15 cellular contexts compared by ENCODE assay signal in genomic region chr13:104296301-104296700, GRCh38.
DNase-seq lines count a peak whose midpoint lies in the region; ATAC-seq and TF ChIP-seq lines count a peak whose summit lies in the region.
"Had no signal": no experiment of that assay in that cellular context is flagged by ENCODE, and none has a peak within 500 bp of the region (broad histone marks: within the 10 kb centered on the region; RNA-seq: fewer than 3 reads in every experiment).

No MANE protein-coding gene starts in this region.

- no peak overlapping the region for H4K8ac ChIP-seq in neuronal stem cell (ENCODE audit: low read depth, low read length)

- TF ChIP-seq CTCF in choroid plexus epithelial cell (conservative IDR thresholded peaks at IDR 0.05; ENCODE audit: low read depth, low read length) = no peak

- no peak overlapping the region for H3K18ac ChIP-seq in neuronal stem cell (ENCODE audit: low read length)

- H3K4me1 ChIP-seq in BLaER1 treated with 17β-estradiol and CSF1 and Interleukin-3, amounts not matched to agents 10 nM and 100 nM = peaks cover 6 to 49% (median 40%) of the 10 kb centered on the region in 10 experiments; a peak in 18 of 20 replicates
- H3K4me1 ChIP-seq in neuronal stem cell (ENCODE audit: control insufficient read depth in 2 of 2, insufficient read depth in 1 of 2, low read depth in 1 of 2, low read length in 2 of 2) = no peaks in the 10 kb centered on the region
- H3K4me1 ChIP-seq in SJCRH30 = no peaks in the 10 kb centered on the region

- H3K4me3 Mint-ChIP-seq in activated CD8-positive, alpha-beta T cell treated with anti-CD3 and anti-CD28 coated beads, Interleukin-2, amount 10 ng/mL, durations not matched to agents 7 days and 5 days = no peak overlapping the region
- H3K4me3 Mint-ChIP-seq: CD4-positive, alpha-beta T cell; H9 had no signal

- H3K79me1 ChIP-seq in neuronal stem cell (ENCODE audit: low read depth, low read length) = no peaks in the 10 kb centered on the region

- H2BK12ac ChIP-seq in neuronal stem cell (ENCODE audit: low read length) = no peak overlapping the region

- no peak overlapping the region for H2AK5ac ChIP-seq in neuronal stem cell (ENCODE audit: low read depth, low read length)

- peak overlapping the region in 7 of 11 experiments; percentile 52 to 78 (median 60); a peak in 13 of 22 replicates for H3K4me2 ChIP-seq in BLaER1 treated with 17β-estradiol and CSF1 and Interleukin-3, amounts not matched to agents 10 nM and 100 nM
- no peak overlapping the region for H3K4me2 ChIP-seq in neuronal stem cell (ENCODE audit: insufficient read depth, low read length, poor library complexity, severe bottlenecking)

- DNase-seq in NCI-H82 (lab: John Stamatoyannopoulos, UW) (peak; percentile 51), NCI-H82 treated with DMSO at 0.1 percent for 48 hours (lab: John Stamatoyannopoulos, UW; ENCODE audit: unreplicated experiment) (no peak), choroid plexus epithelial cell (ENCODE audit: low read depth) (peak; percentile 27), neuronal stem cell (ENCODE audit: low spot score) (no peak), SJCRH30 (no peak)
- DNase-seq in activated CD8-positive, alpha-beta T cell treated with anti-CD3 and anti-CD28 coated beads, Interleukin-2, amount 10 ng/mL, durations not matched to agents 7 days and 5 days = no peak
- DNase-seq: C1 segment of cervical spinal cord; CD4-positive, alpha-beta T cell; DMS79; GOT3; H9 had no signal

- no peaks in the 10 kb centered on the region for H3K9me3 ChIP-seq in BLaER1 treated with 17β-estradiol and CSF1 and Interleukin-3, amounts not matched to agents 10 nM and 100 nM (replicated peaks in 1 of 11)
- H3K9me3 ChIP-seq in neuronal stem cell (replicated peaks in 1 of 2; ENCODE audit: control insufficient read depth in 2 of 2, insufficient read depth in 1 of 2, low read depth in 1 of 2, low read length in 2 of 2) (no peaks in the 10 kb centered on the region), SJCRH30 (replicated peaks) (no peaks in the 10 kb centered on the region)

- no peaks in the 10 kb centered on the region for H3K27me3 Mint-ChIP-seq in activated CD8-positive, alpha-beta T cell treated with anti-CD3 and anti-CD28 coated beads, Interleukin-2, amount 10 ng/mL, durations not matched to agents 7 days and 5 days (ENCODE audit: low read depth)
- H3K27me3 Mint-ChIP-seq: CD4-positive, alpha-beta T cell had no signal

- H3K4ac ChIP-seq in neuronal stem cell (ENCODE audit: low read length) = no peak overlapping the region

- no peak overlapping the region for H3K9ac ChIP-seq in BLaER1 treated with 17β-estradiol and CSF1 and Interleukin-3, amounts not matched to agents 10 nM and 100 nM
- H3K9ac ChIP-seq in neuronal stem cell (ENCODE audit: low read depth, low read length, poor library complexity) = no peak overlapping the region

- no peak overlapping the region for H3K4me3 ChIP-seq in BLaER1 treated with 17β-estradiol and CSF1 and Interleukin-3, amounts not matched to agents 10 nM and 100 nM
- H3K4me3 ChIP-seq in choroid plexus epithelial cell (ENCODE audit: low read depth, low read length) (no peak overlapping the region), neuronal stem cell (ENCODE audit: low read length in 2 of 2) (no peak overlapping the region), SJCRH30 (no peak overlapping the region)
- H3K4me3 ChIP-seq: GM12878 had no signal

- no peak overlapping the region for H2BK120ac ChIP-seq in neuronal stem cell (ENCODE audit: low read depth, low read length)

- H3K27me3 ChIP-seq in BLaER1 treated with 17β-estradiol and CSF1 and Interleukin-3, amounts not matched to agents 10 nM and 100 nM = no peaks in the 10 kb centered on the region
- H3K27me3 ChIP-seq in neuronal stem cell (ENCODE audit: control insufficient read depth in 3 of 3, insufficient read depth in 3 of 3, low read depth in 1 of 3, low read length in 3 of 3) = no peaks in the 10 kb centered on the region
- H3K27me3 ChIP-seq in SJCRH30 = no peaks in the 10 kb centered on the region

- no peaks in the 10 kb centered on the region for H3K36me3 ChIP-seq in BLaER1 treated with 17β-estradiol and CSF1 and Interleukin-3, amounts not matched to agents 10 nM and 100 nM
- H3K36me3 ChIP-seq in neuronal stem cell (replicated peaks in 1 of 2; ENCODE audit: control insufficient read depth in 2 of 2, insufficient read depth in 2 of 2, low read length in 2 of 2) = no peaks in the 10 kb centered on the region
- no peaks in the 10 kb centered on the region for H3K36me3 ChIP-seq in SJCRH30

- no peaks in the 10 kb centered on the region for H3K36me3 Mint-ChIP-seq in activated CD8-positive, alpha-beta T cell treated with anti-CD3 and anti-CD28 coated beads, Interleukin-2, amount 10 ng/mL, durations not matched to agents 7 days and 5 days (ENCODE audit: low read depth)

- H2BK15ac ChIP-seq in neuronal stem cell (ENCODE audit: low read length) = no peak overlapping the region

- peak overlapping the region in 1 of 11 experiments; percentile 7; a peak in 1 of 22 replicates for H3K27ac ChIP-seq in BLaER1 treated with 17β-estradiol and CSF1 and Interleukin-3, amounts not matched to agents 10 nM and 100 nM
- H3K27ac ChIP-seq in neuronal stem cell (replicated peaks; ENCODE audit: low read length) = no peak overlapping the region
- H3K27ac ChIP-seq in SJCRH30 = no peak overlapping the region
- H3K27ac ChIP-seq: 22Rv1 had no signal

- H3K27ac Mint-ChIP-seq in activated CD8-positive, alpha-beta T cell treated with anti-CD3 and anti-CD28 coated beads, Interleukin-2, amount 10 ng/mL, durations not matched to agents 7 days and 5 days = no peak overlapping the region
- H3K27ac Mint-ChIP-seq: CD4-positive, alpha-beta T cell; H9 had no signal

- no peaks in the 10 kb centered on the region for H4K20me1 ChIP-seq in BLaER1 treated with 17β-estradiol and CSF1 and Interleukin-3, amounts not matched to agents 10 nM and 100 nM

- H3K4me1 Mint-ChIP-seq in activated CD8-positive, alpha-beta T cell treated with anti-CD3 and anti-CD28 coated beads, Interleukin-2, amount 10 ng/mL, durations not matched to agents 7 days and 5 days (ENCODE audit: low read depth) = no peaks in the 10 kb centered on the region
- H3K4me1 Mint-ChIP-seq: H9 had no signal

- no peak overlapping the region for H3K14ac ChIP-seq in neuronal stem cell (ENCODE audit: low read length)

- H4K91ac ChIP-seq in neuronal stem cell (ENCODE audit: low read depth, low read length, poor library complexity) = no peak overlapping the region

- H3K9me3 Mint-ChIP-seq in activated CD8-positive, alpha-beta T cell treated with anti-CD3 and anti-CD28 coated beads, Interleukin-2, amount 10 ng/mL, durations not matched to agents 7 days and 5 days (ENCODE audit: insufficient read depth) = no peaks in the 10 kb centered on the region
- H3K9me3 Mint-ChIP-seq: H9 had no signal

- H2AFZ ChIP-seq in neuronal stem cell (ENCODE audit: low read length) = peak overlapping the region; percentile 31

- no peak for ATAC-seq in HG03460 (IDR thresholded peaks at IDR 0.05; ENCODE audit: unreplicated experiment)
- ATAC-seq in activated CD8-positive, alpha-beta T cell treated with anti-CD3 and anti-CD28 coated beads, Interleukin-2, amount 10 ng/mL, durations not matched to agents 7 days and 5 days = no peak
- ATAC-seq: GM12878 had no signal

- CTCF ChIA-PET in activated CD8-positive, alpha-beta T cell treated with anti-CD3 and anti-CD28 coated beads, Interleukin-2, amount 10 ng/mL, durations not matched to agents 7 days and 5 days (lab: Charles Lee) = no interaction called here

- POLR2A ChIA-PET in activated CD8-positive, alpha-beta T cell treated with anti-CD3 and anti-CD28 coated beads, Interleukin-2, amount 10 ng/mL, durations not matched to agents 7 days and 5 days (lab: Charles Lee) = no interaction called here

- H3K23ac ChIP-seq in neuronal stem cell (ENCODE audit: low read depth, low read length, poor library complexity) = no peak overlapping the region

- H2BK5ac ChIP-seq in neuronal stem cell (ENCODE audit: low read length) = no peak overlapping the region

- WGBS in neuronal stem cell (ENCODE audit: extremely low coverage in 2 of 2, insufficient read length in 2 of 2, insufficient replicate concordance in 1 of 2), 2 donors = no CpG with 5 or more reads among the region's 1 CpG

Comparison
In these comparisons a context has a peak if more than half of its experiments do, and no peak if none do; other contexts are left out.
1. DNase-seq: peak in NCI-H82 (single experiment) and choroid plexus epithelial cell (single experiment); none in NCI-H82 treated with DMSO at 0.1 percent for 48 hours (single experiment), neuronal stem cell (single experiment), SJCRH30 (0 of 2) and activated CD8-positive, alpha-beta T cell treated with anti-CD3 and anti-CD28 coated beads, Interleukin-2, amount 10 ng/mL, durations not matched to agents 7 days and 5 days (single experiment).